In the genomic region with DNA sequence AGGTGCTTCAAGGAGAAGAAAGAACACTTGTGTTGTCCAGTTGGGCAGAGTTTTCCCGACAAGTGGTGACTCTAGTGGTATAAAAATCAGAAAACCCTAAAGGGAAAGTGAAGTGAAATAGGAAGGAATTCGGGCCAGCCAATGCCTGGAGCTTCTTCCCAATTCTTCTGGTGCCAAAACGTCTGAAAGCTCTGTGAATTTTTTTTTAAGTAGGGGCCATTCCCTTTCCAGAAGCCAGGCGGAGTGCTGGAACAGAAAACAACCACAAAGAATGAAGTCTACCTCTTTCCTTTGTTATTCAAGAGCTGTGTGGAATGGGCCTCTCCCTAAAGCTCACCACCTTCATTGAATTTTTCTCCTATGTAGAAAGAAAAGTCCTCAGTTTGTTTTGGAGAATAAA, we compare ENCODE assay signal across 1 cellular context.
TF ChIP-seq lines count a peak whose summit lies in the region.

No MANE protein-coding gene starts in this region.

TF ChIP-seq in H1, 55 proteins besides CTCF, POLR2A, EP300 and RAD21:
- peak in 1 of 2 experiments; percentile 42; a peak in 1 of 4 replicates for TF ChIP-seq HDAC2 (IDR thresholded peaks at IDR 0.05; ENCODE audit: borderline replicate concordance in 1 of 2, low read depth in 2 of 2, low read length in 2 of 2)
- TF ChIP-seq POU5F1 (IDR thresholded peaks at IDR 0.05; ENCODE audit: low read depth, low read length) = peak; percentile 79
- no peak for TF ChIP-seq HDAC6 (IDR thresholded peaks at IDR 0.05; ENCODE audit: low read depth, low read length)
- TF ChIP-seq SP1 (IDR thresholded peaks at IDR 0.05; ENCODE audit: low read depth, low read length) = peak; percentile 33; the same call in 1 of the 2 replicates
- 0 out of 2 replicates have a peak, but pooled peaks have one; percentile 55 for TF ChIP-seq YY1 (IDR thresholded peaks at IDR 0.05; ENCODE audit: low read depth, low read length)
